1 cellular context compared by ENCODE assay signal in the genomic region with DNA sequence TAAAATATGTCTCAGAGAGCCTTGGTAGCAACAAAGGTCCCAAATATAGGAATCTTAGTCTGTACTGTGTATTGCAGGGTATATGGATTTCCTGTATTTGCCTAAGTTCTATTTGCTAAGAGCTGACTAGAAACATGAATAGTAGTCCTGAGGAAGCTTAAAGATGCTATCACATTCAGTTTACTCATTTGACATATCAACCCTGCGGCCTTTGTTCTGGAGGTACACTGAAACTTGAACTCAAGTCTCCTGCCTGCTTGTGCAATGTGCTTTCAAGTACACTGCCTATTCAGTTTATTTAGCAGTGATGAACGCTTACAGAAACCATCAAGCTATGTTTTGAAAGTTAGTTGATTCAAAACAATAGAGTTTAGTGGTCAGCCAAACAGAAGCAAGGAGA.
A peak's percentile ranks its signal among the peaks of the same experiment; 100 is the strongest.
TF ChIP-seq lines count a peak whose summit lies in the region.

No MANE protein-coding gene starts in this region.

TF ChIP-seq in HepG2, 621 proteins besides CTCF, POLR2A, EP300 and RAD21 (continued from another document and continues in another):
- TF ChIP-seq TFE3 (CRISPR knock-in tag; IDR thresholded peaks at IDR 0.05): peak; percentile 75; the same call in 1 of the 2 replicates
- no peak for TF ChIP-seq KDM5A (IDR thresholded peaks at IDR 0.05; ENCODE audit: borderline replicate concordance, low read length)
- TF ChIP-seq ZZZ3 (CRISPR knock-in tag; IDR thresholded peaks at IDR 0.05; ENCODE audit: borderline replicate concordance): no peak
- TF ChIP-seq, protein P1, sequence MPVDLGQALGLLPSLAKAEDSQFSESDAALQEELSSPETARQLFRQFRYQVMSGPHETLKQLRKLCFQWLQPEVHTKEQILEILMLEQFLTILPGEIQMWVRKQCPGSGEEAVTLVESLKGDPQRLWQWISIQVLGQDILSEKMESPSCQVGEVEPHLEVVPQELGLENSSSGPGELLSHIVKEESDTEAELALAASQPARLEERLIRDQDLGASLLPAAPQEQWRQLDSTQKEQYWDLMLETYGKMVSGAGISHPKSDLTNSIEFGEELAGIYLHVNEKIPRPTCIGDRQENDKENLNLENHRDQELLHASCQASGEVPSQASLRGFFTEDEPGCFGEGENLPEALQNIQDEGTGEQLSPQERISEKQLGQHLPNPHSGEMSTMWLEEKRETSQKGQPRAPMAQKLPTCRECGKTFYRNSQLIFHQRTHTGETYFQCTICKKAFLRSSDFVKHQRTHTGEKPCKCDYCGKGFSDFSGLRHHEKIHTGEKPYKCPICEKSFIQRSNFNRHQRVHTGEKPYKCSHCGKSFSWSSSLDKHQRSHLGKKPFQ (CRISPR knock-in tag; IDR thresholded peaks at IDR 0.05; ENCODE audit: insufficient replicate concordance): no peak
- TF ChIP-seq NR2F2 (IDR thresholded peaks at IDR 0.05; ENCODE audit: borderline replicate concordance, low read depth): peak; percentile 18; the same call in 1 of the 2 replicates
- TF ChIP-seq ZNF652 (CRISPR knock-in tag; IDR thresholded peaks at IDR 0.05; ENCODE audit: borderline replicate concordance, low read depth): no peak
- TF ChIP-seq NCOA2 (CRISPR knock-in tag; IDR thresholded peaks at IDR 0.05): peak; percentile 92
- TF ChIP-seq KDM5B (CRISPR knock-in tag; IDR thresholded peaks at IDR 0.05; ENCODE audit: borderline replicate concordance): no peak
- TF ChIP-seq PAX8 (CRISPR knock-in tag; IDR thresholded peaks at IDR 0.05; ENCODE audit: borderline replicate concordance): no peak
- TF ChIP-seq NR2F6 (IDR thresholded peaks at IDR 0.05): peak; percentile 73
- TF ChIP-seq NR2F6 (CRISPR knock-in tag; IDR thresholded peaks at IDR 0.05): peak; percentile 76
- TF ChIP-seq, protein P2, sequence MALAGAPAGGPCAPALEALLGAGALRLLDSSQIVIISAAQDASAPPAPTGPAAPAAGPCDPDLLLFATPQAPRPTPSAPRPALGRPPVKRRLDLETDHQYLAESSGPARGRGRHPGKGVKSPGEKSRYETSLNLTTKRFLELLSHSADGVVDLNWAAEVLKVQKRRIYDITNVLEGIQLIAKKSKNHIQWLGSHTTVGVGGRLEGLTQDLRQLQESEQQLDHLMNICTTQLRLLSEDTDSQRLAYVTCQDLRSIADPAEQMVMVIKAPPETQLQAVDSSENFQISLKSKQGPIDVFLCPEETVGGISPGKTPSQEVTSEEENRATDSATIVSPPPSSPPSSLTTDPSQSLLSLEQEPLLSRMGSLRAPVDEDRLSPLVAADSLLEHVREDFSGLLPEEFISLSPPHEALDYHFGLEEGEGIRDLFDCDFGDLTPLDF (CRISPR knock-in tag; IDR thresholded peaks at IDR 0.05): no peak
- TF ChIP-seq ZBTB20 (CRISPR knock-in tag; IDR thresholded peaks at IDR 0.05; ENCODE audit: borderline replicate concordance, low read depth): 0 out of 2 replicates have a peak, but pooled peaks have one; percentile 33
- peak; percentile 96 for TF ChIP-seq HDAC2 (CRISPR knock-in tag; IDR thresholded peaks at IDR 0.05)
- peak; percentile 96 for TF ChIP-seq SOX5 (CRISPR knock-in tag; IDR thresholded peaks at IDR 0.05; ENCODE audit: borderline replicate concordance)
- TF ChIP-seq KDM1A (CRISPR knock-in tag; IDR thresholded peaks at IDR 0.05): peak; percentile 26; the same call in 1 of the 2 replicates
- no peak for TF ChIP-seq SMARCC2 (IDR thresholded peaks at IDR 0.05)
- peak; percentile 6; the same call in 1 of the 2 replicates for TF ChIP-seq TFAP4 (IDR thresholded peaks at IDR 0.05; ENCODE audit: borderline replicate concordance, low read depth)
- TF ChIP-seq, protein P3, sequence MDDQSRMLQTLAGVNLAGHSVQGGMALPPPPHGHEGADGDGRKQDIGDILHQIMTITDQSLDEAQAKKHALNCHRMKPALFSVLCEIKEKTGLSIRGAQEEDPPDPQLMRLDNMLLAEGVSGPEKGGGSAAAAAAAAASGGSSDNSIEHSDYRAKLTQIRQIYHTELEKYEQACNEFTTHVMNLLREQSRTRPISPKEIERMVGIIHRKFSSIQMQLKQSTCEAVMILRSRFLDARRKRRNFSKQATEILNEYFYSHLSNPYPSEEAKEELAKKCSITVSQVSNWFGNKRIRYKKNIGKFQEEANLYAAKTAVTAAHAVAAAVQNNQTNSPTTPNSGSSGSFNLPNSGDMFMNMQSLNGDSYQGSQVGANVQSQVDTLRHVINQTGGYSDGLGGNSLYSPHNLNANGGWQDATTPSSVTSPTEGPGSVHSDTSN (CRISPR knock-in tag; IDR thresholded peaks at IDR 0.05; ENCODE audit: borderline replicate concordance): no peak
- no peak for TF ChIP-seq ZNF441 (CRISPR knock-in tag; IDR thresholded peaks at IDR 0.05; ENCODE audit: borderline replicate concordance)
- no peak for TF ChIP-seq PRDM10 (CRISPR knock-in tag; IDR thresholded peaks at IDR 0.05; ENCODE audit: low read depth)
- no peak for TF ChIP-seq BORCS8-MEF2B (CRISPR knock-in tag; IDR thresholded peaks at IDR 0.05)
- TF ChIP-seq, protein P4, sequence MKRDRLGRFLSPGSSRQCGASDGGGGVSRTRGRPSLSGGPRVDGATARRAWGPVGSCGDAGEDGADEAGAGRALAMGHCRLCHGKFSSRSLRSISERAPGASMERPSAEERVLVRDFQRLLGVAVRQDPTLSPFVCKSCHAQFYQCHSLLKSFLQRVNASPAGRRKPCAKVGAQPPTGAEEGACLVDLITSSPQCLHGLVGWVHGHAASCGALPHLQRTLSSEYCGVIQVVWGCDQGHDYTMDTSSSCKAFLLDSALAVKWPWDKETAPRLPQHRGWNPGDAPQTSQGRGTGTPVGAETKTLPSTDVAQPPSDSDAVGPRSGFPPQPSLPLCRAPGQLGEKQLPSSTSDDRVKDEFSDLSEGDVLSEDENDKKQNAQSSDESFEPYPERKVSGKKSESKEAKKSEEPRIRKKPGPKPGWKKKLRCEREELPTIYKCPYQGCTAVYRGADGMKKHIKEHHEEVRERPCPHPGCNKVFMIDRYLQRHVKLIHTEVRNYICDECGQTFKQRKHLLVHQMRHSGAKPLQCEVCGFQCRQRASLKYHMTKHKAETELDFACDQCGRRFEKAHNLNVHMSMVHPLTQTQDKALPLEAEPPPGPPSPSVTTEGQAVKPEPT (CRISPR knock-in tag; IDR thresholded peaks at IDR 0.05; ENCODE audit: low read depth): no peak
- TF ChIP-seq ESRRA (CRISPR knock-in tag; IDR thresholded peaks at IDR 0.05; ENCODE audit: low read depth): 0 out of 2 replicates have a peak, but pooled peaks have one; percentile 35
- TF ChIP-seq TCF7L2 (IDR thresholded peaks at IDR 0.05; ENCODE audit: low read depth, low read length): peak; percentile 71; the same call in 1 of the 2 replicates
- peak; percentile 88 for TF ChIP-seq ZNF317 (CRISPR knock-in tag; IDR thresholded peaks at IDR 0.05)
- no peak for TF ChIP-seq ZNF510 (CRISPR knock-in tag; IDR thresholded peaks at IDR 0.05; ENCODE audit: low read depth)
- peak; percentile 94 for TF ChIP-seq CEBPG (CRISPR knock-in tag; IDR thresholded peaks at IDR 0.05)
- TF ChIP-seq TBX2 (CRISPR knock-in tag; IDR thresholded peaks at IDR 0.05; ENCODE audit: borderline replicate concordance): peak; percentile 72; the same call in 1 of the 2 replicates
- TF ChIP-seq TP53 (CRISPR knock-in tag; conservative IDR thresholded peaks at IDR 0.05): no peak
- peak; percentile 58; the same call in 1 of the 2 replicates for TF ChIP-seq TARDBP (CRISPR knock-in tag; IDR thresholded peaks at IDR 0.05)
- TF ChIP-seq ZNF160 (CRISPR knock-in tag; IDR thresholded peaks at IDR 0.05): no peak
- no peak for TF ChIP-seq MTF2 (CRISPR knock-in tag; IDR thresholded peaks at IDR 0.05; ENCODE audit: borderline replicate concordance)
- TF ChIP-seq MAFG (CRISPR knock-in tag; IDR thresholded peaks at IDR 0.05): no peak
- TF ChIP-seq ZNF362 (CRISPR knock-in tag; IDR thresholded peaks at IDR 0.05; ENCODE audit: borderline replicate concordance): peak; percentile 45; the same call in 1 of the 2 replicates
- TF ChIP-seq GABPB1 (CRISPR knock-in tag; IDR thresholded peaks at IDR 0.05): no peak
- no peak for TF ChIP-seq ZNF761 (CRISPR knock-in tag; conservative IDR thresholded peaks at IDR 0.05)
- TF ChIP-seq SAP130 (CRISPR knock-in tag; IDR thresholded peaks at IDR 0.05; ENCODE audit: low read depth): peak; percentile 76
- TF ChIP-seq ZNF335 (CRISPR knock-in tag; IDR thresholded peaks at IDR 0.05): no peak
- no peak for TF ChIP-seq NFRKB (IDR thresholded peaks at IDR 0.05)
- TF ChIP-seq, protein P5, sequence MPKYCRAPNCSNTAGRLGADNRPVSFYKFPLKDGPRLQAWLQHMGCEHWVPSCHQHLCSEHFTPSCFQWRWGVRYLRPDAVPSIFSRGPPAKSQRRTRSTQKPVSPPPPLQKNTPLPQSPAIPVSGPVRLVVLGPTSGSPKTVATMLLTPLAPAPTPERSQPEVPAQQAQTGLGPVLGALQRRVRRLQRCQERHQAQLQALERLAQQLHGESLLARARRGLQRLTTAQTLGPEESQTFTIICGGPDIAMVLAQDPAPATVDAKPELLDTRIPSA (CRISPR knock-in tag; IDR thresholded peaks at IDR 0.05; ENCODE audit: borderline replicate concordance): no peak
- TF ChIP-seq, protein P6, sequence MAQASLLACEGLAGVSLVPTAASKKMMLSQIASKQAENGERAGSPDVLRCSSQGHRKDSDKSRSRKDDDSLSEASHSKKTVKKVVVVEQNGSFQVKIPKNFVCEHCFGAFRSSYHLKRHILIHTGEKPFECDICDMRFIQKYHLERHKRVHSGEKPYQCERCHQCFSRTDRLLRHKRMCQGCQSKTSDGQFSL (CRISPR knock-in tag; IDR thresholded peaks at IDR 0.05): no peak
- TF ChIP-seq RARA (CRISPR knock-in tag; IDR thresholded peaks at IDR 0.05): peak; percentile 83
